1 cellular context compared by ENCODE assay signal in genomic region chr13:41310963-41311606, GRCh38.
TF ChIP-seq lines count a peak whose summit lies in the region.

Gene NAA16 (plus strand): TSS chr13:41311267. CDS start chr13:41311529, 262 bp downstream.

TF ChIP-seq in HepG2, 621 proteins besides CTCF, POLR2A, EP300 and RAD21 (continued from another document and continues in another):
- TF ChIP-seq ZNF276 (CRISPR knock-in tag; IDR thresholded peaks at IDR 0.05; ENCODE audit: low read depth) (no peak; the same call in 1 of the 2 replicates), ZNF782 (CRISPR knock-in tag; IDR thresholded peaks at IDR 0.05; ENCODE audit: borderline replicate concordance) (no peak), ZNF800 (CRISPR knock-in tag; IDR thresholded peaks at IDR 0.05) (peak; percentile 50; the same call in 1 of the 2 replicates), ZNF280D (CRISPR knock-in tag; IDR thresholded peaks at IDR 0.05) (no peak), ZNF577 (CRISPR knock-in tag; IDR thresholded peaks at IDR 0.05; ENCODE audit: borderline replicate concordance, low read depth) (no peak), FOXO1 (CRISPR knock-in tag; IDR thresholded peaks at IDR 0.05) (peak; percentile 31), MEIS1 (CRISPR knock-in tag; IDR thresholded peaks at IDR 0.05; ENCODE audit: borderline replicate concordance) (no peak), ZNF256 (CRISPR knock-in tag; conservative IDR thresholded peaks at IDR 0.05) (0 out of 2 replicates have a peak, but pooled peaks have one; percentile 21), ZKSCAN8 (CRISPR knock-in tag; IDR thresholded peaks at IDR 0.05; ENCODE audit: borderline replicate concordance) (no peak), THYN1 (CRISPR knock-in tag; IDR thresholded peaks at IDR 0.05; ENCODE audit: borderline replicate concordance, low read depth) (no peak), HNF1A (IDR thresholded peaks at IDR 0.05; ENCODE audit: low read depth) (no peak), HNF1A (CRISPR knock-in tag; IDR thresholded peaks at IDR 0.05; ENCODE audit: borderline replicate concordance) (peak; percentile 41; the same call in 1 of the 2 replicates), ZNF598 (CRISPR knock-in tag; IDR thresholded peaks at IDR 0.05; ENCODE audit: borderline replicate concordance) (no peak), KDM4B (CRISPR knock-in tag; IDR thresholded peaks at IDR 0.05) (peak; percentile 51; the same call in 1 of the 2 replicates), ZSCAN31 (CRISPR knock-in tag; IDR thresholded peaks at IDR 0.05; ENCODE audit: low read depth) (peak; percentile 56), ZNF768 (CRISPR knock-in tag; IDR thresholded peaks at IDR 0.05) (peak; percentile 13; the same call in 1 of the 2 replicates), ZNF841 (CRISPR knock-in tag; IDR thresholded peaks at IDR 0.05; ENCODE audit: borderline replicate concordance) (no peak), ESRRA (CRISPR knock-in tag; IDR thresholded peaks at IDR 0.05; ENCODE audit: low read depth) (peak; percentile 39; the same call in 1 of the 2 replicates), SPEN (CRISPR knock-in tag; IDR thresholded peaks at IDR 0.05; ENCODE audit: low read depth) (peak; percentile 67), ZNF724P (CRISPR knock-in tag; IDR thresholded peaks at IDR 0.05; ENCODE audit: borderline replicate concordance) (peak; percentile 50; the same call in 1 of the 2 replicates), NFAT5 (CRISPR knock-in tag; IDR thresholded peaks at IDR 0.05) (peak; percentile 37; the same call in 1 of the 2 replicates), SP1 (IDR thresholded peaks at IDR 0.05) (no peak), SP1 (CRISPR knock-in tag; IDR thresholded peaks at IDR 0.05) (0 out of 2 replicates have a peak, but pooled peaks have one; percentile 11), IRF2 (CRISPR knock-in tag; IDR thresholded peaks at IDR 0.05) (no peak), PITX1 (CRISPR knock-in tag; IDR thresholded peaks at IDR 0.05) (peak; percentile 58; the same call in 1 of the 2 replicates)
- TF ChIP-seq, protein P1, sequence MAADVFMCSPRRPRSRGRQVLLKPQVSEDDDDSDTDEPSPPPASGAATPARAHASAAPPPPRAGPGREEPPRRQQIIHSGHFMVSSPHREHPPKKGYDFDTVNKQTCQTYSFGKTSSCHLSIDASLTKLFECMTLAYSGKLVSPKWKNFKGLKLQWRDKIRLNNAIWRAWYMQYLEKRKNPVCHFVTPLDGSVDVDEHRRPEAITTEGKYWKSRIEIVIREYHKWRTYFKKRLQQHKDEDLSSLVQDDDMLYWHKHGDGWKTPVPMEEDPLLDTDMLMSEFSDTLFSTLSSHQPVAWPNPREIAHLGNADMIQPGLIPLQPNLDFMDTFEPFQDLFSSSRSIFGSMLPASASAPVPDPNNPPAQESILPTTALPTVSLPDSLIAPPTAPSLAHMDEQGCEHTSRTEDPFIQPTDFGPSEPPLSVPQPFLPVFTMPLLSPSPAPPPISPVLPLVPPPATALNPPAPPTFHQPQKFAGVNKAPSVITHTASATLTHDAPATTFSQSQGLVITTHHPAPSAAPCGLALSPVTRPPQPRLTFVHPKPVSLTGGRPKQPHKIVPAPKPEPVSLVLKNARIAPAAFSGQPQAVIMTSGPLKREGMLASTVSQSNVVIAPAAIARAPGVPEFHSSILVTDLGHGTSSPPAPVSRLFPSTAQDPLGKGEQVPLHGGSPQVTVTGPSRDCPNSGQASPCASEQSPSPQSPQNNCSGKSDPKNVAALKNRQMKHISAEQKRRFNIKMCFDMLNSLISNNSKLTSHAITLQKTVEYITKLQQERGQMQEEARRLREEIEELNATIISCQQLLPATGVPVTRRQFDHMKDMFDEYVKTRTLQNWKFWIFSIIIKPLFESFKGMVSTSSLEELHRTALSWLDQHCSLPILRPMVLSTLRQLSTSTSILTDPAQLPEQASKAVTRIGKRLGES (CRISPR knock-in tag; IDR thresholded peaks at IDR 0.05; ENCODE audit: borderline replicate concordance), result no peak
- TF ChIP-seq, protein P2, sequence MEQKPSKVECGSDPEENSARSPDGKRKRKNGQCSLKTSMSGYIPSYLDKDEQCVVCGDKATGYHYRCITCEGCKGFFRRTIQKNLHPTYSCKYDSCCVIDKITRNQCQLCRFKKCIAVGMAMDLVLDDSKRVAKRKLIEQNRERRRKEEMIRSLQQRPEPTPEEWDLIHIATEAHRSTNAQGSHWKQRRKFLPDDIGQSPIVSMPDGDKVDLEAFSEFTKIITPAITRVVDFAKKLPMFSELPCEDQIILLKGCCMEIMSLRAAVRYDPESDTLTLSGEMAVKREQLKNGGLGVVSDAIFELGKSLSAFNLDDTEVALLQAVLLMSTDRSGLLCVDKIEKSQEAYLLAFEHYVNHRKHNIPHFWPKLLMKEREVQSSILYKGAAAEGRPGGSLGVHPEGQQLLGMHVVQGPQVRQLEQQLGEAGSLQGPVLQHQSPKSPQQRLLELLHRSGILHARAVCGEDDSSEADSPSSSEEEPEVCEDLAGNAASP (CRISPR knock-in tag; IDR thresholded peaks at IDR 0.05; ENCODE audit: borderline replicate concordance), result 0 out of 2 replicates have a peak, but pooled peaks have one; percentile 22
- TF ChIP-seq, protein P3, sequence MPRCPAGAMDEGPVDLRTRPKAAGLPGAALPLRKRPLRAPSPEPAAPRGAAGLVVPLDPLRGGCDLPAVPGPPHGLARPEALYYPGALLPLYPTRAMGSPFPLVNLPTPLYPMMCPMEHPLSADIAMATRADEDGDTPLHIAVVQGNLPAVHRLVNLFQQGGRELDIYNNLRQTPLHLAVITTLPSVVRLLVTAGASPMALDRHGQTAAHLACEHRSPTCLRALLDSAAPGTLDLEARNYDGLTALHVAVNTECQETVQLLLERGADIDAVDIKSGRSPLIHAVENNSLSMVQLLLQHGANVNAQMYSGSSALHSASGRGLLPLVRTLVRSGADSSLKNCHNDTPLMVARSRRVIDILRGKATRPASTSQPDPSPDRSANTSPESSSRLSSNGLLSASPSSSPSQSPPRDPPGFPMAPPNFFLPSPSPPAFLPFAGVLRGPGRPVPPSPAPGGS (CRISPR knock-in tag; IDR thresholded peaks at IDR 0.05), result peak; percentile 30; the same call in 1 of the 2 replicates
